11 cellular contexts compared by ENCODE assay signal in genomic region chr3:88105325-88105724, GRCh38.
"Had no signal": no experiment of that assay in that cellular context is flagged by ENCODE, and none has a peak within 500 bp of the region (broad histone marks: within the 10 kb centered on the region; RNA-seq: fewer than 3 reads in every experiment).

No MANE protein-coding gene starts in this region.

- ATAC-seq: left lung had no signal

- DNase-seq: activated CD4-positive, alpha-beta memory T cell treated with anti-CD3 and anti-CD28 coated beads, Interleukin-2, amount 10 ng/mL, durations not matched to agents 7 days and 5 days; activated CD4-positive, alpha-beta T cell treated with anti-CD3 and anti-CD28 coated beads for 1 hour; activated gamma-delta T cell treated with Interleukin-2 at 50 U/mL for 16 hours; activated T-cell treated with anti-CD3 and anti-CD28 coated beads, Interleukin-2, amount 50 U/mL, for 48 hours; central memory CD4-positive, alpha-beta T cell; foreskin fibroblast; heart left ventricle; left lung; mesendoderm; small intestine; thyroid gland had no signal
